In the genomic region with DNA sequence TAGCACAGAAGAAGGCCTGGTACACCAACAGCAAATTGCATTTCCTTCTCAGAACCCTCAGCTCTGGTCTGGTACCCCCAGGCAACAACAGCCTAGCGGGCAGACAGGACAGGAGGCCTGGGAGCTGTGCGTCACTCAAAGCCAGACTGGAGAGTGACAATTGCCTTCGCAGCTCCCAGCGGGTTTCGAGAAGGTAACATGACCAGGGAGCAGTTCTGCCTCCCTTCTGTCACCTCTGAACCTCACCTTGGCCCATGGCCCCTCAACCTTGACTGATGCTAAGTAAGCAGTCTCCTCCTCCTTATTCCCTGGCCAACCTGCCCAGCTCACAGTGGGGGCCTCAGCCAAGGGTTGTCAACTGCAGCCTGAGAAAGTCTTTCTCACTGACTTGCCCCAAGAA, we compare ENCODE assay signal across 16 cellular contexts.
A peak's percentile ranks its signal among the peaks of the same experiment; 100 is the strongest.
DNase-seq lines count a peak whose midpoint lies in the region; TF ChIP-seq lines count a peak whose summit lies in the region.
"Had no signal": no experiment of that assay in that cellular context is flagged by ENCODE, and none has a peak within 500 bp of the region (broad histone marks: within the 10 kb centered on the region; RNA-seq: fewer than 3 reads in every experiment).

No MANE protein-coding gene starts in this region.

- H3K9me3 Mint-ChIP-seq in nephron progenitor cell, result no peaks in the 10 kb centered on the region
- H3K9me3 Mint-ChIP-seq: CD4-positive, alpha-beta T cell; GM23338; H9 had no signal

- H3K27ac ChIP-seq in coronary artery, result no peak overlapping the region
- H3K27ac ChIP-seq: 22Rv1 had no signal

- peaks cover 27% of the 10 kb centered on the region for H3K4me1 Mint-ChIP-seq in nephron progenitor cell
- H3K4me1 Mint-ChIP-seq: GM23338 had no signal

- H3K27ac Mint-ChIP-seq in nephron progenitor cell, result no peak overlapping the region
- H3K27ac Mint-ChIP-seq: CD4-positive, alpha-beta T cell; GM23338; H9 had no signal

- H3K4me3 Mint-ChIP-seq in nephron progenitor cell, result no peak overlapping the region
- H3K4me3 Mint-ChIP-seq: CD4-positive, alpha-beta T cell; GM23338; H9 had no signal

- no peak for TF ChIP-seq CTCF in coronary artery (IDR thresholded peaks at IDR 0.05)
- no peak for TF ChIP-seq CTCF in nephron progenitor cell (IDR thresholded peaks at IDR 0.05)

- H3K4me3 ChIP-seq in coronary artery, result no peak overlapping the region
- H3K4me3 ChIP-seq: GM12878, GM23338 had no signal

- peaks cover 42% of the 10 kb centered on the region for H3K27me3 Mint-ChIP-seq in nephron progenitor cell (ENCODE audit: low read depth, poor library complexity)

- no peaks in the 10 kb centered on the region for H3K36me3 Mint-ChIP-seq in nephron progenitor cell (ENCODE audit: low read depth)

- DNase-seq in activated effector memory CD4-positive, alpha-beta T cell treated with anti-CD3 and anti-CD28 coated beads, Interleukin-2, amount 50 U/mL, for 16 hours, result peak; percentile 52
- DNase-seq in activated effector memory CD4-positive, alpha-beta T cell treated with Interleukin-2 at 50 U/mL for 16 hours, result no peak
- DNase-seq in coronary artery (ENCODE audit: low spot score) (peak; percentile 57), nephron progenitor cell (peak; percentile 27), activated T-cell treated with anti-CD3 and anti-CD28 coated beads for 4 hours (no peak)
- DNase-seq in activated T-cell treated with anti-CD3 and anti-CD28 coated beads, Interleukin-2, amount 50 U/mL, for 1 hour, result no peak
- DNase-seq in stimulated activated CD4-positive, alpha-beta T cell treated with anti-CD3 and anti-CD28 coated beads, Interleukin-4, amount 100 ng/mL, for 24 hours, result no peak
- DNase-seq: AML-193; C1 segment of cervical spinal cord; Calu3; CD4-positive, alpha-beta T cell; DMS 273 treated with DMSO at 0.1 percent for 48 hours; H9 had no signal

Comparison
In these comparisons a context has a peak if more than half of its experiments do, and no peak if none do; other contexts are left out.
1. DNase-seq: peak in activated effector memory CD4-positive, alpha-beta T cell treated with anti-CD3 and anti-CD28 coated beads, Interleukin-2, amount 50 U/mL, for 16 hours (single experiment), coronary artery (single experiment) and nephron progenitor cell (single experiment); none in activated effector memory CD4-positive, alpha-beta T cell treated with Interleukin-2 at 50 U/mL for 16 hours (single experiment), activated T-cell treated with anti-CD3 and anti-CD28 coated beads, Interleukin-2, amount 50 U/mL, for 1 hour (single experiment), activated T-cell treated with anti-CD3 and anti-CD28 coated beads for 4 hours (single experiment) and stimulated activated CD4-positive, alpha-beta T cell treated with anti-CD3 and anti-CD28 coated beads, Interleukin-4, amount 100 ng/mL, for 24 hours (single experiment).